ENCODE assay signal across 8 cellular contexts in genomic region chr3:129121792-129122696, GRCh38. TPM values are rescaled to one million over a fixed set of nuclear protein-coding genes. Genes with fewer than 3 reads are reported as not detected.
DNase-seq lines count a peak whose midpoint lies in the region; ATAC-seq, FAIRE-seq and TF ChIP-seq lines count a peak whose summit lies in the region.

RAB43 (minus strand) TSS chr3:129121804; CDS start chr3:129121489, 315 bp downstream.

- DNase-seq in GM13977 (ENCODE audit: low spot score) (peak; percentile 97), NCI-H2196 treated with DMSO at 0.1 percent for 48 hours (lab: John Stamatoyannopoulos, UW; ENCODE audit: unreplicated experiment) (peak; percentile 85), cerebellum (ENCODE audit: low spot score) (peak; percentile 97), keratinocyte (ENCODE audit: low read depth, low spot score) (peak; percentile 56), GF-D8 (lab: John Stamatoyannopoulos, UW) (no peak)
- DNase-seq in activated CD4-positive, alpha-beta T cell treated with anti-CD3 and anti-CD28 coated beads for 4 hours, result peak; percentile 84 to 90
- DNase-seq in stimulated activated CD4-positive, alpha-beta T cell treated with anti-CD3 and anti-CD28 coated beads, Interleukin-12 subunit alpha, Interleukin-12 subunit beta, amount 100 ng/mL, for 4 hours, result peak; percentile 80

- peak within 1 kb of the TSS; percentile 76 for H2AFZ ChIP-seq in keratinocyte (ENCODE audit: control insufficient read depth, low read length)

- peaks cover 7% of the 10 kb centered on the region for H4K20me1 ChIP-seq in keratinocyte (ENCODE audit: control insufficient read depth, extremely low read depth, insufficient read depth, low read length)

- peak within 1 kb of the TSS; percentile 96 for H3K27ac ChIP-seq in keratinocyte (ENCODE audit: control insufficient read depth, insufficient read depth, low read length)

- TF ChIP-seq CTCF in GM13977 (IDR thresholded peaks at IDR 0.05; ENCODE audit: extremely low read depth, insufficient read depth, missing control alignments), result no peak
- no peak for TF ChIP-seq CTCF in keratinocyte (optimal IDR thresholded peaks at IDR 0.05 in 1 of 3, IDR thresholded peaks at IDR 0.05 in 1 of 3, conservative IDR thresholded peaks at IDR 0.05 in 1 of 3; ENCODE audit: extremely low read depth in 1 of 3, insufficient read depth in 2 of 3, low read length in 3 of 3)

- no peak for FAIRE-seq in keratinocyte (lab: Jason Lieb, UNC)

- H3K9me1 ChIP-seq in keratinocyte (ENCODE audit: control insufficient read depth, extremely low read depth, insufficient read depth, low read length), result no peaks in the 10 kb centered on the region

- H3K4me1 ChIP-seq in keratinocyte (ENCODE audit: control insufficient read depth, extremely low read depth, insufficient read depth, low read length), result peaks cover 25% of the 10 kb centered on the region

- peaks cover 7 to 10% of the 10 kb centered on the region in 2 experiments for H3K36me3 ChIP-seq in keratinocyte (ENCODE audit: control insufficient read depth in 2 of 2, extremely low read depth in 1 of 2, insufficient read depth in 2 of 2, low read length in 2 of 2)

- ATAC-seq in HG02970 (IDR thresholded peaks at IDR 0.05; ENCODE audit: low FRiP score, unreplicated experiment), result peak; percentile 44

- H3K27me3 ChIP-seq in keratinocyte (ENCODE audit: control insufficient read depth, extremely low read depth, insufficient read depth, low read length), result no peaks in the 10 kb centered on the region

- dilution Hi-C loops in keratinocyte (cut with MboI; ENCODE audit: extremely low pct_ligation_motif_present, low sequenced_read_pairs), result no loop called here

- H3K4me3 ChIP-seq in keratinocyte (ENCODE audit: control insufficient read depth in 2 of 3, extremely low read depth in 1 of 3, insufficient read depth in 2 of 3, low read depth in 1 of 3, low read length in 3 of 3), result peak within 1 kb of the TSS; percentile 56 to 90 (median 61)

- H3K9ac ChIP-seq in keratinocyte (ENCODE audit: control insufficient read depth, extremely low read depth, insufficient read depth, low read length), result peak within 1 kb of the TSS; percentile 83

- H3K4me2 ChIP-seq in keratinocyte (ENCODE audit: control insufficient read depth, extremely low read depth, insufficient read depth, low read depth, low read length), result peak within 1 kb of the TSS; percentile 97

- peaks cover 32% of the 10 kb centered on the region for H3K79me2 ChIP-seq in keratinocyte (ENCODE audit: control insufficient read depth, insufficient read depth, low read length)

- H3K9me3 ChIP-seq in keratinocyte (ENCODE audit: control insufficient read depth, low read depth, low read length), result no peaks in the 10 kb centered on the region

- in situ Hi-C loops in GM13977 (cut with MboI; ENCODE audit: low pct_unique_long_range_greater_than_20kb, low sequenced_read_pairs, unreplicated experiment), result no loop called here

RNA-seq across cellular contexts. Expression of gene RAB43, which starts in this region (rescaled TPM):
- total RNA-seq in cerebellum, result 3.4 TPM
- polyA plus RNA-seq in keratinocyte, result 8.1 to 12.4 TPM (median 12.3 TPM) in 3 replicates
- polyA plus RNA-seq in keratinocyte (2011; ENCODE audit: low read depth), result 0.91 TPM
- 5.9 and 15.7 TPM in 2 replicates for polyA plus RNA-seq in keratinocyte (2011; cell fraction: cytosol; rRNA removed)
- 16.5 and 25.3 TPM in 2 replicates for polyA plus RNA-seq in keratinocyte (2011; cell fraction: nucleus; rRNA removed)
- polyA plus RNA-seq in keratinocyte (2012; ENCODE audit: low replicate concordance), result 4.6 and 20.7 TPM in 2 replicates
- polyA minus RNA-seq in keratinocyte, result 13.8 to 33.9 TPM (median 14.7 TPM) in 3 replicates
- polyA minus RNA-seq in keratinocyte (2011; cell fraction: cytosol; rRNA and poly(A)+ RNA removed), result 15.0 TPM
- 13.9 and 14.2 TPM in 2 replicates for polyA minus RNA-seq in keratinocyte (2011; cell fraction: nucleus; rRNA and poly(A)+ RNA removed)
